Comparison of ENCODE assay signal across 16 cellular contexts in the genomic region with DNA sequence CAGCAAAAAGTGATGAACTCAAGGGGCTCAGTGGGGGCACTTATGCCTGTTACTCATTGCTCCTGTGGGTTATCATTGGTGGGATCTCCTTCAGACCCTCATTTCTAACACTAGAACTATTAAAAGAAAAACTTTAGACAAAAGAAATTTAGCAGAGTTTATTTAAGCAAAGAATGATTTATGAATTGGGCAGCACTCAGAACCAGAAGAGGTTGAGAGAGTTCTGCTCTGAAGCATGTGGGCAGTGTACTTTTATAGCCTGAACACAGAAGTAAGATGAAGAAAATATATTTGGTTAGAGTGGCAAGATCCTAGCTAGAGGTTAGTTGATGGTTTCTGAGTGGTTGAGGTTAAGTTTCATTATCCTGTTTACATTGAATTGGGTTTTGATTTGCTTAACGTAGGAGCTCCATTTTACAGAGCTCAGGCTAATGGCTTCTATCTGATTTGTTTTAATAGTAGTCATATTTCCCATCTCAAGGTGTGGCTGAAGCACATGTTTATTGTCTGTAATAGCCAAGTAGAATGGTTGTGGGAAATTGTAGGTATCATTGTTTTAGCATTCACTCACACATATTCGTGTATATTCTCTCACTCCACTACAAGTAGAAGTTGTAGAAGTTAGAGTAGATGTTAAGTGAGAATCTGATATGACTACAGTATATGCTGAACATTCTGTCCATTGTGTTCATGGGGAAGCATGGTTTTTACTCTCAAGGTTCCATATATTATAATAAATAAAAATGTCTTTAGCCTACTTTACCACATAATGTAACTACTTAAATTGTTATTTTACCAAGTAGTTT. TPM values are rescaled to one million over a fixed set of nuclear protein-coding genes. Genes with fewer than 3 reads are reported as not detected.
DNase-seq lines count a peak whose midpoint lies in the region; ATAC-seq and FAIRE-seq lines count a peak whose summit lies in the region.
"Had no signal": no experiment of that assay in that cellular context is flagged by ENCODE, and none has a peak within 500 bp of the region (broad histone marks: within the 10 kb centered on the region; RNA-seq: fewer than 3 reads in every experiment).

No MANE protein-coding gene starts in this region.

- H3K36me3 Mint-ChIP-seq in activated naive CD4-positive, alpha-beta T cell treated with anti-CD3 and anti-CD28 coated beads, Interleukin-2, amount 50 U/mL, for 24 hours, result peaks cover 38% of the 10 kb centered on the region
- H3K36me3 Mint-ChIP-seq in activated CD4-positive, alpha-beta memory T cell treated with anti-CD3 and anti-CD28 coated beads, Interleukin-2, amount 10 ng/mL, durations not matched to agents 7 days and 5 days (ENCODE audit: low read depth), result peaks cover 69% of the 10 kb centered on the region
- peaks cover 5 to 12% (median 7%) of the 10 kb centered on the region in 3 donors for H3K36me3 Mint-ChIP-seq in immature natural killer cell

- no peak for FAIRE-seq in frontal cortex (lab: Jason Lieb, UNC)

- peaks cover 78% of the 10 kb centered on the region for H3K4me1 Mint-ChIP-seq in activated naive CD4-positive, alpha-beta T cell treated with anti-CD3 and anti-CD28 coated beads, Interleukin-2, amount 50 U/mL, for 24 hours
- peaks cover 60% of the 10 kb centered on the region for H3K4me1 Mint-ChIP-seq in activated CD4-positive, alpha-beta memory T cell treated with anti-CD3 and anti-CD28 coated beads, Interleukin-2, amount 10 ng/mL, durations not matched to agents 7 days and 5 days
- H3K4me1 Mint-ChIP-seq in immature natural killer cell, result peaks cover 62 to 91% of the 10 kb centered on the region in 2 donors

- H3K27ac Mint-ChIP-seq in activated naive CD4-positive, alpha-beta T cell treated with anti-CD3 and anti-CD28 coated beads, Interleukin-2, amount 50 U/mL, for 24 hours, result peak overlapping the region; percentile 0
- peak overlapping the region; percentile 55 for H3K27ac Mint-ChIP-seq in activated CD4-positive, alpha-beta memory T cell treated with anti-CD3 and anti-CD28 coated beads, Interleukin-2, amount 10 ng/mL, durations not matched to agents 7 days and 5 days
- H3K27ac Mint-ChIP-seq in immature natural killer cell, result peak overlapping the region; percentile 56 to 90 (median 75)

- POLR2A ChIA-PET in activated CD4-positive, alpha-beta memory T cell treated with anti-CD3 and anti-CD28 coated beads, Interleukin-2, amount 10 ng/mL, durations not matched to agents 7 days and 5 days (lab: Charles Lee), result interaction anchor here (2.1 to 4.4 kb wide), 2 partner anchors 13 to 27 kb away, joined by 11 to 32 read pairs; a partner anchor contains a TSS

- H3K9me3 Mint-ChIP-seq in activated naive CD4-positive, alpha-beta T cell treated with anti-CD3 and anti-CD28 coated beads, Interleukin-2, amount 50 U/mL, for 24 hours, result peaks cover 6% of the 10 kb centered on the region
- H3K9me3 Mint-ChIP-seq in activated CD4-positive, alpha-beta memory T cell treated with anti-CD3 and anti-CD28 coated beads, Interleukin-2, amount 10 ng/mL, durations not matched to agents 7 days and 5 days, result peaks cover 29% of the 10 kb centered on the region
- H3K9me3 Mint-ChIP-seq in immature natural killer cell, result peaks cover 0 to 7% (median 1%) of the 10 kb centered on the region in 6 donors

- no peak overlapping the region for H3K4me3 Mint-ChIP-seq in activated naive CD4-positive, alpha-beta T cell treated with anti-CD3 and anti-CD28 coated beads, Interleukin-2, amount 50 U/mL, for 24 hours
- H3K4me3 Mint-ChIP-seq in activated CD4-positive, alpha-beta memory T cell treated with anti-CD3 and anti-CD28 coated beads, Interleukin-2, amount 10 ng/mL, durations not matched to agents 7 days and 5 days, result peak overlapping the region; percentile 19
- H3K4me3 Mint-ChIP-seq in immature natural killer cell, result peak overlapping the region; percentile 12 to 61 (median 29)

- no peaks in the 10 kb centered on the region for H3K27me3 Mint-ChIP-seq in activated naive CD4-positive, alpha-beta T cell treated with anti-CD3 and anti-CD28 coated beads, Interleukin-2, amount 50 U/mL, for 24 hours
- no peaks in the 10 kb centered on the region for H3K27me3 Mint-ChIP-seq in activated CD4-positive, alpha-beta memory T cell treated with anti-CD3 and anti-CD28 coated beads, Interleukin-2, amount 10 ng/mL, durations not matched to agents 7 days and 5 days
- no peaks in the 10 kb centered on the region for H3K27me3 Mint-ChIP-seq in immature natural killer cell (ENCODE audit: low read depth in 3 of 3)
- H3K27me3 Mint-ChIP-seq: CD4-positive, alpha-beta memory T cell had no signal

- CTCF ChIA-PET in activated CD4-positive, alpha-beta memory T cell treated with anti-CD3 and anti-CD28 coated beads, Interleukin-2, amount 10 ng/mL, durations not matched to agents 7 days and 5 days (lab: Charles Lee), result interaction anchor here (1.3 to 1.5 kb wide), 2 partner anchors 13 to 35 kb away, joined by 5 to 6 read pairs; no protein-coding TSS in a partner anchor

- ATAC-seq in GM21360 (IDR thresholded peaks at IDR 0.05; ENCODE audit: unreplicated experiment) (no peak), HG02623 (IDR thresholded peaks at IDR 0.05; ENCODE audit: unreplicated experiment) (no peak)

- DNase-seq in activated naive CD4-positive, alpha-beta T cell (lab: John Stamatoyannopoulos, UW), result no peak
- DNase-seq in activated CD4-positive, alpha-beta memory T cell treated with anti-CD3 and anti-CD28 coated beads, Interleukin-2, amount 10 ng/mL, durations not matched to agents 7 days and 5 days, result no peak
- DNase-seq in immature natural killer cell (peak in 2 of 3 donors; percentile 12 to 15), frontal cortex (ENCODE audit: low spot score in 2 of 2) (no peak)
- no peak for DNase-seq in stimulated activated CD4-positive, alpha-beta T cell treated with anti-CD3 and anti-CD28 coated beads, Interleukin-15, amount 100 ng/mL, for 24 hours
- DNase-seq: activated CD8-positive, alpha-beta memory T cell treated with anti-CD3 and anti-CD28 coated beads for 24 hours; activated effector memory CD4-positive, alpha-beta T cell treated with anti-CD3 and anti-CD28 coated beads, Interleukin-2, amount 50 U/mL, for 16 hours; CD4-positive, alpha-beta memory T cell; DMS53; KG1; NCI-H1048; NCI-H2081 treated with DMSO at 0.1 percent for 48 hours; NCI-H510A treated with DMSO at 0.1 percent for 48 hours had no signal

RNA-seq across cellular contexts. Expression of a gene that starts 27.6 kb away (rescaled TPM):
- total RNA-seq in activated CD4-positive, alpha-beta memory T cell treated with anti-CD3 and anti-CD28 coated beads, Interleukin-2, amount 10 ng/mL, durations not matched to agents 7 days and 5 days, result 10 to 100 TPM; 32.0 to 35.4 TPM
- 10 to 100 TPM; 19.0 to 44.3 (median 26.8) TPM for polyA plus RNA-seq in immature natural killer cell
- 77.5 TPM for total RNA-seq in frontal cortex

Comparison
In these comparisons a context has a peak if more than half of its experiments do, and no peak if none do; other contexts are left out.
1. H3K27ac Mint-ChIP-seq: peak in every context shown above with its lines; median percentile 75 in immature natural killer cell; 55 in activated CD4-positive, alpha-beta memory T cell treated with anti-CD3 and anti-CD28 coated beads, Interleukin-2, amount 10 ng/mL, durations not matched to agents 7 days and 5 days; 0 in activated naive CD4-positive, alpha-beta T cell treated with anti-CD3 and anti-CD28 coated beads, Interleukin-2, amount 50 U/mL, for 24 hours.
2. DNase-seq: peak in immature natural killer cell (2 of 3); none in activated naive CD4-positive, alpha-beta T cell (0 of 4), activated CD4-positive, alpha-beta memory T cell treated with anti-CD3 and anti-CD28 coated beads, Interleukin-2, amount 10 ng/mL, durations not matched to agents 7 days and 5 days (single experiment), stimulated activated CD4-positive, alpha-beta T cell treated with anti-CD3 and anti-CD28 coated beads, Interleukin-15, amount 100 ng/mL, for 24 hours (single experiment) and frontal cortex (0 of 2).